9 cellular contexts compared by ENCODE assay signal in genomic region chr7:94375167-94375566, GRCh38. TPM values are rescaled to one million over a fixed set of nuclear protein-coding genes. Genes with fewer than 3 reads are reported as not detected.
DNase-seq lines count a peak whose midpoint lies in the region; ATAC-seq and TF ChIP-seq lines count a peak whose summit lies in the region.
"Had no signal": no experiment of that assay in that cellular context is flagged by ENCODE, and none has a peak within 500 bp of the region (broad histone marks: within the 10 kb centered on the region; RNA-seq: fewer than 3 reads in every experiment).

No MANE protein-coding gene starts in this region.

- H3K27ac ChIP-seq in urinary bladder (ENCODE audit: low read depth), result peak overlapping the region; percentile 73
- H3K27ac ChIP-seq: neutrophil had no signal

- DNase-seq in NCI-H524 treated with DMSO at 0.1 percent for 48 hours (lab: John Stamatoyannopoulos, UW), result peak; percentile 29
- peak; percentile 79 for DNase-seq in epidermal melanocyte (ENCODE audit: insufficient read length, low spot score)
- DNase-seq in mucosa of descending colon, result peak in 1 of 3 donors; percentile 49
- no peak for DNase-seq in posterior cingulate gyrus
- no peak for DNase-seq in stimulated activated naive CD4-positive, alpha-beta T cell (lab: John Stamatoyannopoulos, UW)
- DNase-seq: NCI-H1930 had no signal

- no peaks in the 10 kb centered on the region for H3K9me3 ChIP-seq in mucosa of descending colon
- H3K9me3 ChIP-seq: neutrophil had no signal

- intact Hi-C loops in mucosa of descending colon (cut with DNase I, micrococcal nuclease), result no loop called here
- intact Hi-C loops in posterior cingulate gyrus (cut with DNase I), result no loop called here

- ATAC-seq in mucosa of descending colon (peak; percentile 72), GM21825 (IDR thresholded peaks at IDR 0.05; ENCODE audit: unreplicated experiment) (no peak)

- H3K4me3 ChIP-seq in mucosa of descending colon, result no peak overlapping the region
- H3K4me3 ChIP-seq in urinary bladder (ENCODE audit: low read depth, low read length), result no peak overlapping the region

- no peaks in the 10 kb centered on the region for H3K4me1 ChIP-seq in mucosa of descending colon (ENCODE audit: low read depth)
- H3K4me1 ChIP-seq in urinary bladder (ENCODE audit: insufficient read depth), result no peaks in the 10 kb centered on the region

- H3K36me3 ChIP-seq in mucosa of descending colon (ENCODE audit: low read depth) (no peaks in the 10 kb centered on the region), urinary bladder (ENCODE audit: insufficient read depth) (no peaks in the 10 kb centered on the region)
- H3K36me3 ChIP-seq: neutrophil had no signal

- WGBS in urinary bladder, result 11% methylated on average over 2 of the region's 2 CpGs

- no peak for TF ChIP-seq CTCF in mucosa of descending colon (IDR thresholded peaks at IDR 0.05)

RNA-seq across cellular contexts. Expression of gene COL1A2, which starts 19.5 kb away (rescaled TPM):
- total RNA-seq in mucosa of descending colon (100 to 1,000 TPM in 2 of 3 donors, 10 to 100 TPM in 1; 35.1 to 176 (median 155) TPM), urinary bladder (11,897 TPM)
- polyA plus RNA-seq in urinary bladder, result 1,063 TPM

Comparison
In these comparisons a context has a peak if more than half of its experiments do, and no peak if none do; other contexts are left out.
1. DNase-seq: peak in NCI-H524 treated with DMSO at 0.1 percent for 48 hours (single experiment) and epidermal melanocyte (single experiment); none in posterior cingulate gyrus (0 of 10) and stimulated activated naive CD4-positive, alpha-beta T cell (0 of 6).
2. RNA of gene COL1A2, which starts 19.5 kb away (total RNA-seq): 11,897 TPM in urinary bladder (single experiment); 35.1 to 176 TPM in mucosa of descending colon; every median in the first group is over 10 times any median in the second.